In the genomic region with DNA sequence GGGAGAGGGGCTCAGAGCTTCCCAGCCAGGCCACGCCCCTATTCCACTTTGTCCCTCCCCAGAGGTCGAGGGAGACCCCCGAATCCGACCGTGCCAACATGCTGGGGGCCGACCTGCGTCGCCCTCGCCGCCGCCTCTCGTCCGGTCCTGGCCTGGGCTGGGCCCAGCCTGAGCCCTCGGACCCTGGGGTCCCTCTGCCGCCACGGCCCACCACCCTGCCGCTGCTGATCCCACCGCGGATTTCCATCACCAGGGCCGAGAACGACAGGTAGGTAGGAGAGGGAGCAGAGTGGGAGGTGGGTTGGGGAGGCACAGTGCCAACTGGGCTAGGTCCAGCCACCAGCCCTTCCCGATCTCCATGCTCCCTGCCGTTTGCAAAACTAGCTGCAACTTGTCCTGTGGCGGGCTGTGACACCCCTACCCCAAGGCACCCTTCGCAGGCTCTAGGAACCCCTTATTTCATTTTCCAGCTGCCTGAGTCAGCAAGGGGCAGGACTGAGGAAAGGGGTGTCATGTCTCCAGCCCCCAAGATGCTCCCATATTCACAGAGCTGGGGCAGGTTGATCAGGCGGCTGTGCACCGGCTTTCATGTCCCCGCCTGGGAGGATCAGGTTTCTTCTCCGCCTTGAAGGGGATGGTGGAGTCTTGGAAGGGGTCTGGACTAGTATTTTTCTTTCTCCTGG, we compare ENCODE assay signal across 1 cellular context.
TF ChIP-seq lines count a peak whose summit lies in the region.

No MANE protein-coding gene starts in this region.

TF ChIP-seq in K562, 482 proteins besides CTCF, POLR2A, EP300 and RAD21 (continued from another document and continues in another):
- TF ChIP-seq, protein P1, sequence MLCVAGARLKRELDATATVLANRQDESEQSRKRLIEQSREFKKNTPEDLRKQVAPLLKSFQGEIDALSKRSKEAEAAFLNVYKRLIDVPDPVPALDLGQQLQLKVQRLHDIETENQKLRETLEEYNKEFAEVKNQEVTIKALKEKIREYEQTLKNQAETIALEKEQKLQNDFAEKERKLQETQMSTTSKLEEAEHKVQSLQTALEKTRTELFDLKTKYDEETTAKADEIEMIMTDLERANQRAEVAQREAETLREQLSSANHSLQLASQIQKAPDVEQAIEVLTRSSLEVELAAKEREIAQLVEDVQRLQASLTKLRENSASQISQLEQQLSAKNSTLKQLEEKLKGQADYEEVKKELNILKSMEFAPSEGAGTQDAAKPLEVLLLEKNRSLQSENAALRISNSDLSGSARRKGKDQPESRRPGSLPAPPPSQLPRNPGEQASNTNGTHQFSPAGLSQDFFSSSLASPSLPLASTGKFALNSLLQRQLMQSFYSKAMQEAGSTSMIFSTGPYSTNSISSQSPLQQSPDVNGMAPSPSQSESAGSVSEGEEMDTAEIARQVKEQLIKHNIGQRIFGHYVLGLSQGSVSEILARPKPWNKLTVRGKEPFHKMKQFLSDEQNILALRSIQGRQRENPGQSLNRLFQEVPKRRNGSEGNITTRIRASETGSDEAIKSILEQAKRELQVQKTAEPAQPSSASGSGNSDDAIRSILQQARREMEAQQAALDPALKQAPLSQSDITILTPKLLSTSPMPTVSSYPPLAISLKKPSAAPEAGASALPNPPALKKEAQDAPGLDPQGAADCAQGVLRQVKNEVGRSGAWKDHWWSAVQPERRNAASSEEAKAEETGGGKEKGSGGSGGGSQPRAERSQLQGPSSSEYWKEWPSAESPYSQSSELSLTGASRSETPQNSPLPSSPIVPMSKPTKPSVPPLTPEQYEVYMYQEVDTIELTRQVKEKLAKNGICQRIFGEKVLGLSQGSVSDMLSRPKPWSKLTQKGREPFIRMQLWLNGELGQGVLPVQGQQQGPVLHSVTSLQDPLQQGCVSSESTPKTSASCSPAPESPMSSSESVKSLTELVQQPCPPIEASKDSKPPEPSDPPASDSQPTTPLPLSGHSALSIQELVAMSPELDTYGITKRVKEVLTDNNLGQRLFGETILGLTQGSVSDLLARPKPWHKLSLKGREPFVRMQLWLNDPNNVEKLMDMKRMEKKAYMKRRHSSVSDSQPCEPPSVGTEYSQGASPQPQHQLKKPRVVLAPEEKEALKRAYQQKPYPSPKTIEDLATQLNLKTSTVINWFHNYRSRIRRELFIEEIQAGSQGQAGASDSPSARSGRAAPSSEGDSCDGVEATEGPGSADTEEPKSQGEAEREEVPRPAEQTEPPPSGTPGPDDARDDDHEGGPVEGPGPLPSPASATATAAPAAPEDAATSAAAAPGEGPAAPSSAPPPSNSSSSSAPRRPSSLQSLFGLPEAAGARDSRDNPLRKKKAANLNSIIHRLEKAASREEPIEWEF (CRISPR knock-in tag; IDR thresholded peaks at IDR 0.05): no peak
- TF ChIP-seq, protein P2, sequence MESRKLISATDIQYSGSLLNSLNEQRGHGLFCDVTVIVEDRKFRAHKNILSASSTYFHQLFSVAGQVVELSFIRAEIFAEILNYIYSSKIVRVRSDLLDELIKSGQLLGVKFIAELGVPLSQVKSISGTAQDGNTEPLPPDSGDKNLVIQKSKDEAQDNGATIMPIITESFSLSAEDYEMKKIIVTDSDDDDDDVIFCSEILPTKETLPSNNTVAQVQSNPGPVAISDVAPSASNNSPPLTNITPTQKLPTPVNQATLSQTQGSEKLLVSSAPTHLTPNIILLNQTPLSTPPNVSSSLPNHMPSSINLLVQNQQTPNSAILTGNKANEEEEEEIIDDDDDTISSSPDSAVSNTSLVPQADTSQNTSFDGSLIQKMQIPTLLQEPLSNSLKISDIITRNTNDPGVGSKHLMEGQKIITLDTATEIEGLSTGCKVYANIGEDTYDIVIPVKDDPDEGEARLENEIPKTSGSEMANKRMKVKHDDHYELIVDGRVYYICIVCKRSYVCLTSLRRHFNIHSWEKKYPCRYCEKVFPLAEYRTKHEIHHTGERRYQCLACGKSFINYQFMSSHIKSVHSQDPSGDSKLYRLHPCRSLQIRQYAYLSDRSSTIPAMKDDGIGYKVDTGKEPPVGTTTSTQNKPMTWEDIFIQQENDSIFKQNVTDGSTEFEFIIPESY (CRISPR knock-in tag; IDR thresholded peaks at IDR 0.05): peak; percentile 53; the same call in 1 of the 2 replicates
- TF ChIP-seq SOX6 (IDR thresholded peaks at IDR 0.05): no peak
- TF ChIP-seq SMAD3 (CRISPR knock-in tag; conservative IDR thresholded peaks at IDR 0.05): no peak
- TF ChIP-seq ZBTB7A (IDR thresholded peaks at IDR 0.05; ENCODE audit: borderline replicate concordance, control insufficient read depth, low read depth, low read length): peak; percentile 45; the same call in 1 of the 2 replicates
- TF ChIP-seq MEIS2 (IDR thresholded peaks at IDR 0.05; ENCODE audit: partially characterized antibody): no peak
- TF ChIP-seq BRCA1 (IDR thresholded peaks at IDR 0.05): no peak
- peak; percentile 45; the same call in 1 of the 2 replicates for TF ChIP-seq BRCA1 (CRISPR knock-in tag; IDR thresholded peaks at IDR 0.05)
- no peak for TF ChIP-seq TARDBP (IDR thresholded peaks at IDR 0.05)
- TF ChIP-seq NFIC (IDR thresholded peaks at IDR 0.05): peak; percentile 43
- no peak for TF ChIP-seq EGR1 (conservative IDR thresholded peaks at IDR 0.05)
- no peak for TF ChIP-seq MYBL2 (IDR thresholded peaks at IDR 0.05; ENCODE audit: low read depth)
- no peak for TF ChIP-seq MYBL2 (CRISPR knock-in tag; IDR thresholded peaks at IDR 0.05; ENCODE audit: borderline replicate concordance)
- TF ChIP-seq ZFP30 (CRISPR knock-in tag; IDR thresholded peaks at IDR 0.05; ENCODE audit: borderline replicate concordance): no peak
- TF ChIP-seq BCL6 (CRISPR knock-in tag; IDR thresholded peaks at IDR 0.05): no peak
- no peak for TF ChIP-seq NFE2 (IDR thresholded peaks at IDR 0.05; ENCODE audit: low read depth)
- TF ChIP-seq, protein P3, sequence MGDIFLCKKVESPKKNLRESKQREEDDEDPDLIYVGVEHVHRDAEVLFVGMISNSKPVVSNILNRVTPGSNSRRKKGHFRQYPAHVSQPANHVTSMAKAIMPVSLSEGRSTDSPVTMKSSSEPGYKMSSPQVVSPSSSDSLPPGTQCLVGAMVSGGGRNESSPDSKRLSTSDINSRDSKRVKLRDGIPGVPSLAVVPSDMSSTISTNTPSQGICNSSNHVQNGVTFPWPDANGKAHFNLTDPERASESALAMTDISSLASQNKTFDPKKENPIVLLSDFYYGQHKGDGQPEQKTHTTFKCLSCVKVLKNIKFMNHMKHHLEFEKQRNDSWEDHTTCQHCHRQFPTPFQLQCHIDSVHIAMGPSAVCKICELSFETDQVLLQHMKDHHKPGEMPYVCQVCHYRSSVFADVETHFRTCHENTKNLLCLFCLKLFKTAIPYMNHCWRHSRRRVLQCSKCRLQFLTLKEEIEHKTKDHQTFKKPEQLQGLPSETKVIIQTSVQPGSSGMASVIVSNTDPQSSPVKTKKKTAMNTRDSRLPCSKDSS (IDR thresholded peaks at IDR 0.05; ENCODE audit: low read depth, partially characterized antibody): no peak
- TF ChIP-seq, protein P4, sequence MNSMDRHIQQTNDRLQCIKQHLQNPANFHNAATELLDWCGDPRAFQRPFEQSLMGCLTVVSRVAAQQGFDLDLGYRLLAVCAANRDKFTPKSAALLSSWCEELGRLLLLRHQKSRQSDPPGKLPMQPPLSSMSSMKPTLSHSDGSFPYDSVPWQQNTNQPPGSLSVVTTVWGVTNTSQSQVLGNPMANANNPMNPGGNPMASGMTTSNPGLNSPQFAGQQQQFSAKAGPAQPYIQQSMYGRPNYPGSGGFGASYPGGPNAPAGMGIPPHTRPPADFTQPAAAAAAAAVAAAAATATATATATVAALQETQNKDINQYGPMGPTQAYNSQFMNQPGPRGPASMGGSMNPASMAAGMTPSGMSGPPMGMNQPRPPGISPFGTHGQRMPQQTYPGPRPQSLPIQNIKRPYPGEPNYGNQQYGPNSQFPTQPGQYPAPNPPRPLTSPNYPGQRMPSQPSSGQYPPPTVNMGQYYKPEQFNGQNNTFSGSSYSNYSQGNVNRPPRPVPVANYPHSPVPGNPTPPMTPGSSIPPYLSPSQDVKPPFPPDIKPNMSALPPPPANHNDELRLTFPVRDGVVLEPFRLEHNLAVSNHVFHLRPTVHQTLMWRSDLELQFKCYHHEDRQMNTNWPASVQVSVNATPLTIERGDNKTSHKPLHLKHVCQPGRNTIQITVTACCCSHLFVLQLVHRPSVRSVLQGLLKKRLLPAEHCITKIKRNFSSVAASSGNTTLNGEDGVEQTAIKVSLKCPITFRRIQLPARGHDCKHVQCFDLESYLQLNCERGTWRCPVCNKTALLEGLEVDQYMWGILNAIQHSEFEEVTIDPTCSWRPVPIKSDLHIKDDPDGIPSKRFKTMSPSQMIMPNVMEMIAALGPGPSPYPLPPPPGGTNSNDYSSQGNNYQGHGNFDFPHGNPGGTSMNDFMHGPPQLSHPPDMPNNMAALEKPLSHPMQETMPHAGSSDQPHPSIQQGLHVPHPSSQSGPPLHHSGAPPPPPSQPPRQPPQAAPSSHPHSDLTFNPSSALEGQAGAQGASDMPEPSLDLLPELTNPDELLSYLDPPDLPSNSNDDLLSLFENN (IDR thresholded peaks at IDR 0.05; ENCODE audit: low read depth in 2 of 2, low read length in 2 of 2): no peak
- TF ChIP-seq, protein P5, sequence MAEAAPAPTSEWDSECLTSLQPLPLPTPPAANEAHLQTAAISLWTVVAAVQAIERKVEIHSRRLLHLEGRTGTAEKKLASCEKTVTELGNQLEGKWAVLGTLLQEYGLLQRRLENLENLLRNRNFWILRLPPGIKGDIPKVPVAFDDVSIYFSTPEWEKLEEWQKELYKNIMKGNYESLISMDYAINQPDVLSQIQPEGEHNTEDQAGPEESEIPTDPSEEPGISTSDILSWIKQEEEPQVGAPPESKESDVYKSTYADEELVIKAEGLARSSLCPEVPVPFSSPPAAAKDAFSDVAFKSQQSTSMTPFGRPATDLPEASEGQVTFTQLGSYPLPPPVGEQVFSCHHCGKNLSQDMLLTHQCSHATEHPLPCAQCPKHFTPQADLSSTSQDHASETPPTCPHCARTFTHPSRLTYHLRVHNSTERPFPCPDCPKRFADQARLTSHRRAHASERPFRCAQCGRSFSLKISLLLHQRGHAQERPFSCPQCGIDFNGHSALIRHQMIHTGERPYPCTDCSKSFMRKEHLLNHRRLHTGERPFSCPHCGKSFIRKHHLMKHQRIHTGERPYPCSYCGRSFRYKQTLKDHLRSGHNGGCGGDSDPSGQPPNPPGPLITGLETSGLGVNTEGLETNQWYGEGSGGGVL (CRISPR knock-in tag; IDR thresholded peaks at IDR 0.05): no peak
- TF ChIP-seq STAT5B (CRISPR knock-in tag; IDR thresholded peaks at IDR 0.05): no peak
- no peak for TF ChIP-seq HNRNPL (IDR thresholded peaks at IDR 0.05; ENCODE audit: low read depth, low read length)
- TF ChIP-seq ZNF311 (CRISPR knock-in tag; IDR thresholded peaks at IDR 0.05): no peak
- TF ChIP-seq, protein P6, sequence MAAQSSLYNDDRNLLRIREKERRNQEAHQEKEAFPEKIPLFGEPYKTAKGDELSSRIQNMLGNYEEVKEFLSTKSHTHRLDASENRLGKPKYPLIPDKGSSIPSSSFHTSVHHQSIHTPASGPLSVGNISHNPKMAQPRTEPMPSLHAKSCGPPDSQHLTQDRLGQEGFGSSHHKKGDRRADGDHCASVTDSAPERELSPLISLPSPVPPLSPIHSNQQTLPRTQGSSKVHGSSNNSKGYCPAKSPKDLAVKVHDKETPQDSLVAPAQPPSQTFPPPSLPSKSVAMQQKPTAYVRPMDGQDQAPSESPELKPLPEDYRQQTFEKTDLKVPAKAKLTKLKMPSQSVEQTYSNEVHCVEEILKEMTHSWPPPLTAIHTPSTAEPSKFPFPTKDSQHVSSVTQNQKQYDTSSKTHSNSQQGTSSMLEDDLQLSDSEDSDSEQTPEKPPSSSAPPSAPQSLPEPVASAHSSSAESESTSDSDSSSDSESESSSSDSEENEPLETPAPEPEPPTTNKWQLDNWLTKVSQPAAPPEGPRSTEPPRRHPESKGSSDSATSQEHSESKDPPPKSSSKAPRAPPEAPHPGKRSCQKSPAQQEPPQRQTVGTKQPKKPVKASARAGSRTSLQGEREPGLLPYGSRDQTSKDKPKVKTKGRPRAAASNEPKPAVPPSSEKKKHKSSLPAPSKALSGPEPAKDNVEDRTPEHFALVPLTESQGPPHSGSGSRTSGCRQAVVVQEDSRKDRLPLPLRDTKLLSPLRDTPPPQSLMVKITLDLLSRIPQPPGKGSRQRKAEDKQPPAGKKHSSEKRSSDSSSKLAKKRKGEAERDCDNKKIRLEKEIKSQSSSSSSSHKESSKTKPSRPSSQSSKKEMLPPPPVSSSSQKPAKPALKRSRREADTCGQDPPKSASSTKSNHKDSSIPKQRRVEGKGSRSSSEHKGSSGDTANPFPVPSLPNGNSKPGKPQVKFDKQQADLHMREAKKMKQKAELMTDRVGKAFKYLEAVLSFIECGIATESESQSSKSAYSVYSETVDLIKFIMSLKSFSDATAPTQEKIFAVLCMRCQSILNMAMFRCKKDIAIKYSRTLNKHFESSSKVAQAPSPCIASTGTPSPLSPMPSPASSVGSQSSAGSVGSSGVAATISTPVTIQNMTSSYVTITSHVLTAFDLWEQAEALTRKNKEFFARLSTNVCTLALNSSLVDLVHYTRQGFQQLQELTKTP (IDR thresholded peaks at IDR 0.05; ENCODE audit: low read depth in 1 of 2, partially characterized antibody in 2 of 2): no peak
- no peak for TF ChIP-seq KLF6 (CRISPR knock-in tag; IDR thresholded peaks at IDR 0.05; ENCODE audit: borderline replicate concordance)
- TF ChIP-seq TSC22D4 (tag; IDR thresholded peaks at IDR 0.05): no peak
- TF ChIP-seq, protein P7, sequence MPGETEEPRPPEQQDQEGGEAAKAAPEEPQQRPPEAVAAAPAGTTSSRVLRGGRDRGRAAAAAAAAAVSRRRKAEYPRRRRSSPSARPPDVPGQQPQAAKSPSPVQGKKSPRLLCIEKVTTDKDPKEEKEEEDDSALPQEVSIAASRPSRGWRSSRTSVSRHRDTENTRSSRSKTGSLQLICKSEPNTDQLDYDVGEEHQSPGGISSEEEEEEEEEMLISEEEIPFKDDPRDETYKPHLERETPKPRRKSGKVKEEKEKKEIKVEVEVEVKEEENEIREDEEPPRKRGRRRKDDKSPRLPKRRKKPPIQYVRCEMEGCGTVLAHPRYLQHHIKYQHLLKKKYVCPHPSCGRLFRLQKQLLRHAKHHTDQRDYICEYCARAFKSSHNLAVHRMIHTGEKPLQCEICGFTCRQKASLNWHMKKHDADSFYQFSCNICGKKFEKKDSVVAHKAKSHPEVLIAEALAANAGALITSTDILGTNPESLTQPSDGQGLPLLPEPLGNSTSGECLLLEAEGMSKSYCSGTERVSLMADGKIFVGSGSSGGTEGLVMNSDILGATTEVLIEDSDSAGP (CRISPR knock-in tag; IDR thresholded peaks at IDR 0.05): 0 out of 2 replicates have a peak, but pooled peaks have one; percentile 10
- TF ChIP-seq IRF2 (CRISPR knock-in tag; IDR thresholded peaks at IDR 0.05): no peak
- 0 out of 2 replicates have a peak, but pooled peaks have one; percentile 43 for TF ChIP-seq RBFOX2 (IDR thresholded peaks at IDR 0.05; ENCODE audit: low read depth, low read length)
